ENCODE assay signal across 32 cellular contexts in genomic region chr12:22287056-22287455, GRCh38. TPM values are rescaled to one million over a fixed set of nuclear protein-coding genes. Genes with fewer than 3 reads are reported as not detected.
DNase-seq lines count a peak whose midpoint lies in the region; ATAC-seq and TF ChIP-seq lines count a peak whose summit lies in the region.
"Had no signal": no experiment of that assay in that cellular context is flagged by ENCODE, and none has a peak within 500 bp of the region (broad histone marks: within the 10 kb centered on the region; RNA-seq: fewer than 3 reads in every experiment).

No MANE protein-coding gene starts in this region.

- H3K4me1 ChIP-seq in colonic mucosa = no peaks in the 10 kb centered on the region
- H3K4me1 ChIP-seq: upper lobe of left lung had no signal

- H3K36me3 Mint-ChIP-seq in activated T-cell treated with anti-CD3 and anti-CD28 coated beads, Interleukin-2, amount 50 U/mL, for 72 hours (ENCODE audit: insufficient read depth in 2 of 2) = no peaks in the 10 kb centered on the region
- H3K36me3 Mint-ChIP-seq in nephron (ENCODE audit: low read depth) = no peaks in the 10 kb centered on the region
- H3K36me3 Mint-ChIP-seq: activated naive CD4-positive, alpha-beta T cell treated with anti-CD3 and anti-CD28 coated beads, Interleukin-2, amount 50 U/mL, for 24 hours; mesothelial cell of epicardium; naive thymus-derived CD4-positive, alpha-beta T cell; stimulated activated naive B cell treated with anti-CD40 and anti-IgM and Interleukin-4, amounts not matched to agents 10 μg/mL and 1 μg/mL and 100 μg/mL, for 72 hours had no signal

- intact Hi-C loops in colonic mucosa (cut with DNase I) = no loop called here

- TF ChIP-seq CTCF in choroid plexus epithelial cell (conservative IDR thresholded peaks at IDR 0.05; ENCODE audit: low read depth, low read length) (no peak), nephron (IDR thresholded peaks at IDR 0.05; ENCODE audit: unreplicated experiment in 3 of 3) (no peak), colonic mucosa (IDR thresholded peaks at IDR 0.05) (no peak)

- ATAC-seq in activated T-cell treated with anti-CD3 and anti-CD28 coated beads, Interleukin-2, amount 50 U/mL, for 72 hours (replicated peaks in 1 of 2) = peak in 1 of 2 donors; percentile 42
- ATAC-seq in GM21360 (IDR thresholded peaks at IDR 0.05; ENCODE audit: unreplicated experiment) = no peak
- ATAC-seq: PC-3; Right ventricle myocardium inferior; SK-N-SH treated with all-trans-retinoic acid at 6 μM for 48 hours; stimulated activated naive B cell treated with anti-CD40 and anti-IgM and Interleukin-4, amounts not matched to agents 10 μg/mL and 1 μg/mL and 100 μg/mL, for 72 hours had no signal

- peaks cover 7% of the 10 kb centered on the region for H3K27me3 Mint-ChIP-seq in activated T-cell treated with anti-CD3 and anti-CD28 coated beads, Interleukin-2, amount 50 U/mL, for 72 hours (ENCODE audit: low read depth)
- H3K27me3 Mint-ChIP-seq in nephron (ENCODE audit: low read depth) = no peaks in the 10 kb centered on the region
- H3K27me3 Mint-ChIP-seq: activated naive CD4-positive, alpha-beta T cell treated with anti-CD3 and anti-CD28 coated beads, Interleukin-2, amount 50 U/mL, for 24 hours; CD4-positive, alpha-beta T cell had no signal

- no peaks in the 10 kb centered on the region for H3K9me3 ChIP-seq in colonic mucosa
- H3K9me3 ChIP-seq: left ventricle myocardium inferior, upper lobe of left lung had no signal

- H3K36me3 ChIP-seq in colonic mucosa = no peaks in the 10 kb centered on the region
- H3K36me3 ChIP-seq: left ventricle myocardium inferior, upper lobe of left lung had no signal

- peaks cover 26% of the 10 kb centered on the region for H3K4me1 Mint-ChIP-seq in activated T-cell treated with anti-CD3 and anti-CD28 coated beads, Interleukin-2, amount 50 U/mL, for 72 hours (ENCODE audit: low read depth)
- peaks cover 27% of the 10 kb centered on the region for H3K4me1 Mint-ChIP-seq in nephron

- H3K4me3 Mint-ChIP-seq in activated T-cell treated with anti-CD3 and anti-CD28 coated beads, Interleukin-2, amount 50 U/mL, for 72 hours = peak overlapping the region in 1 of 2 donors; percentile 74
- no peak overlapping the region for H3K4me3 Mint-ChIP-seq in nephron
- H3K4me3 Mint-ChIP-seq: activated naive CD4-positive, alpha-beta T cell treated with anti-CD3 and anti-CD28 coated beads, Interleukin-2, amount 50 U/mL, for 24 hours; CD4-positive, alpha-beta T cell; dendritic cell treated with granulocyte-macrophage colony-stimulating factor and Interleukin-4, amounts not matched to agents 40 ng/mL and 50 ng/mL, for 4 days; mesothelial cell of epicardium; stimulated activated naive B cell treated with anti-CD40 and anti-IgM and Interleukin-4, amounts not matched to agents 10 μg/mL and 1 μg/mL and 100 μg/mL, for 72 hours; T-helper 1 cell treated with Interleukin-12 subunit alpha and Interleukin-12 subunit beta and Interleukin-4 antibody, amounts not matched to agents 30 μg/mL and 1 μg/mL, for 36 hours had no signal

- no peaks in the 10 kb centered on the region for H3K27me3 ChIP-seq in colonic mucosa
- H3K27me3 ChIP-seq: upper lobe of left lung had no signal

- no peak overlapping the region for H3K27ac ChIP-seq in colonic mucosa
- H3K27ac ChIP-seq: HL-60, left ventricle myocardium inferior, upper lobe of left lung had no signal

- H3K27ac Mint-ChIP-seq in activated T-cell treated with anti-CD3 and anti-CD28 coated beads, Interleukin-2, amount 50 U/mL, for 72 hours = peak overlapping the region; percentile 47
- H3K27ac Mint-ChIP-seq in nephron = peak overlapping the region in 2 of 3 experiments; percentile 30
- H3K27ac Mint-ChIP-seq: activated T-helper 2 cell treated with anti-CD3 and anti-CD28 coated beads, Interferon-gamma antibody, Interleukin-2, Interleukin-4, amounts not matched to agents 10 μg/mL and 5 μg/mL and 100 μg/mL, durations not matched to agents 14 hours and 24 hours and 36 hours; CD4-positive, alpha-beta T cell; dendritic cell treated with granulocyte-macrophage colony-stimulating factor and Interleukin-4, amounts not matched to agents 40 ng/mL and 50 ng/mL, for 4 days; mesothelial cell of epicardium; naive thymus-derived CD4-positive, alpha-beta T cell; stimulated activated naive B cell treated with anti-CD40 and anti-IgM and Interleukin-4, amounts not matched to agents 10 μg/mL and 1 μg/mL and 100 μg/mL, for 72 hours; T-helper 1 cell treated with Interleukin-12 subunit alpha and Interleukin-12 subunit beta and Interleukin-4 antibody, amounts not matched to agents 30 μg/mL and 1 μg/mL, for 36 hours had no signal

- DNase-seq in activated T-cell treated with anti-CD3 and anti-CD28 coated beads, Interleukin-2, amount 50 U/mL, for 72 hours = no peak
- DNase-seq in activated T-cell treated with anti-CD3 and anti-CD28 coated beads for 4 hours (no peak), choroid plexus epithelial cell (ENCODE audit: low read depth) (peak; percentile 11), NCI-H2107 (lab: John Stamatoyannopoulos, UW) (no peak), colonic mucosa (no peak), AG08396 (ENCODE audit: low spot score) (no peak)
- DNase-seq: activated CD8-positive, alpha-beta memory T cell treated with anti-CD3 and anti-CD28 coated beads, Interleukin-2, amount 50 U/mL, for 48 hours; CD4-positive, alpha-beta T cell; head of caudate nucleus; islet precursor cell; KG1; left ventricle myocardium inferior; naive thymus-derived CD4-positive, alpha-beta T cell; NCI-H1417 treated with DMSO at 0.1 percent for 48 hours; NCI-H2029 treated with DMSO at 0.1 percent for 48 hours; NCI-H2227 treated with DMSO at 0.1 percent for 48 hours; NCI-H526 treated with DMSO at 0.1 percent for 48 hours; PC-3; stimulated activated naive B cell treated with anti-CD40 and anti-IgM and Interleukin-4, amounts not matched to agents 10 μg/mL and 1 μg/mL and 100 μg/mL, for 72 hours; substantia nigra; upper lobe of left lung had no signal

- H3K9ac ChIP-seq in colonic mucosa (ENCODE audit: low read depth in 2 of 2, low read length in 2 of 2) = no peak overlapping the region

- H3K4me3 ChIP-seq in choroid plexus epithelial cell (ENCODE audit: low read depth, low read length) = no peak overlapping the region
- H3K4me3 ChIP-seq in colonic mucosa = no peak overlapping the region
- H3K4me3 ChIP-seq: left ventricle myocardium inferior, upper lobe of left lung had no signal

- H3K9me3 Mint-ChIP-seq in activated T-cell treated with anti-CD3 and anti-CD28 coated beads, Interleukin-2, amount 50 U/mL, for 72 hours = no peaks in the 10 kb centered on the region
- H3K9me3 Mint-ChIP-seq in nephron = no peaks in the 10 kb centered on the region
- H3K9me3 Mint-ChIP-seq: activated naive CD4-positive, alpha-beta T cell treated with anti-CD3 and anti-CD28 coated beads, Interleukin-2, amount 50 U/mL, for 24 hours; activated T-helper 2 cell treated with anti-CD3 and anti-CD28 coated beads, Interferon-gamma antibody, Interleukin-2, Interleukin-4, amounts not matched to agents 10 μg/mL and 5 μg/mL and 100 μg/mL, durations not matched to agents 14 hours and 24 hours and 36 hours; CD4-positive, alpha-beta T cell; dendritic cell treated with granulocyte-macrophage colony-stimulating factor and Interleukin-4, amounts not matched to agents 40 ng/mL and 50 ng/mL, for 4 days; mesothelial cell of epicardium; naive thymus-derived CD4-positive, alpha-beta T cell; stimulated activated naive B cell treated with anti-CD40 and anti-IgM and Interleukin-4, amounts not matched to agents 10 μg/mL and 1 μg/mL and 100 μg/mL, for 72 hours; T-helper 1 cell treated with Interleukin-12 subunit alpha and Interleukin-12 subunit beta and Interleukin-4 antibody, amounts not matched to agents 30 μg/mL and 1 μg/mL, for 36 hours had no signal

RNA-seq across cellular contexts. Expression of gene ST8SIA1, which starts 47.5 kb away (rescaled TPM):
- 1 to 10 TPM; 2.9 to 8.7 TPM for total RNA-seq in activated T-cell treated with anti-CD3 and anti-CD28 coated beads, Interleukin-2, amount 50 U/mL, for 72 hours
- total RNA-seq in colonic mucosa = 1 to 10 TPM; 1.2 to 2.7 TPM
- total RNA-seq: A172, PC-3 had no signal
